14 cellular contexts compared by ENCODE assay signal in genomic region chr11:22407899-22408298, GRCh38.
"Had no signal": no experiment of that assay in that cellular context is flagged by ENCODE, and none has a peak within 500 bp of the region (broad histone marks: within the 10 kb centered on the region; RNA-seq: fewer than 3 reads in every experiment).

No MANE protein-coding gene starts in this region.

- H3K27ac ChIP-seq: ascending aorta, foreskin keratinocyte, upper lobe of left lung, WERI-Rb-1 had no signal

- H3K4me3 ChIP-seq: ascending aorta, mucosa of descending colon, upper lobe of left lung had no signal

- H3K27me3 ChIP-seq: ascending aorta, upper lobe of left lung had no signal

- H3K4me1 ChIP-seq: ascending aorta, foreskin keratinocyte, upper lobe of left lung had no signal

- ATAC-seq: activated CD8-positive, alpha-beta T cell treated with anti-CD3 and anti-CD28 coated beads for 36 hours; activated T-cell treated with anti-CD3 and anti-CD28 coated beads, Interleukin-2, amount 50 U/mL, for 72 hours; foreskin keratinocyte; mucosa of descending colon; naive thymus-derived CD8-positive, alpha-beta T cell had no signal

- DNase-seq: activated CD4-positive, alpha-beta T cell treated with anti-CD3 and anti-CD28 coated beads for 4 hours; activated CD8-positive, alpha-beta memory T cell treated with anti-CD3 and anti-CD28 coated beads, Interleukin-2, amount 50 U/mL, for 4 hours; activated CD8-positive, alpha-beta T cell treated with anti-CD3 and anti-CD28 coated beads for 36 hours; activated T-cell treated with anti-CD3 and anti-CD28 coated beads, Interleukin-2, amount 50 U/mL, for 72 hours; foreskin keratinocyte; head of caudate nucleus; mammary epithelial cell; mucosa of descending colon; naive thymus-derived CD8-positive, alpha-beta T cell; stimulated activated CD4-positive, alpha-beta T cell treated with anti-CD3 and anti-CD28 coated beads, Interleukin-2, amount 100 ng/mL, for 48 hours; stimulated activated naive CD4-positive, alpha-beta T cell treated with Interleukin-2 at 50 U/mL for 16 hours; upper lobe of left lung; WERI-Rb-1 had no signal

- H3K9me3 ChIP-seq: ascending aorta, mucosa of descending colon, upper lobe of left lung had no signal

- H3K36me3 ChIP-seq: ascending aorta, upper lobe of left lung, WERI-Rb-1 had no signal
